ENCODE assay signal across 17 cellular contexts in the genomic region with DNA sequence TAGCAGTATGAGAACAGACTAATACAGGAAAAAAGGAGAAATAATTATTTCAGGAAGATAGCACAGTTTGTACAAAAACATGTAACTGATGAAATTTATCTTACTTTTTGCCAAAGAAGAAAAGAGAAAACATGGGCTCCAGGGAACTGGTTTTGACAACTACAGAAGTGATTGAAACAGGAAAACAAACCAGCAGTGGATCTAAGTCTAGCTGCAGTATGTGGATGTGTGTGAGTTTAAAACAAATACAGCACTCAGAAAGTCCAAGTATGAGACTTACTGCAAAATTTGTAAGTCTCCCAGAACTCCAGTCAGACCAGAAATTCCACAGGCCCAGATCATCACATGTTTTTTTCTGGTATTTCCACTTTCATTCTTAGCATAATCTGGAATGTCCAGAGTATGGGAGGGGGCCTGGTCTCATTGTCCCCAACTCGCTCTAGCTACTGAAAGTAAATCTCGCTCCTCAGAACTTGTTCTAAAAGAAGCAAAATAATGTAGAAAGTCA.
A peak's percentile ranks its signal among the peaks of the same experiment; 100 is the strongest.
DNase-seq lines count a peak whose midpoint lies in the region; ATAC-seq and TF ChIP-seq lines count a peak whose summit lies in the region.
"Had no signal": no experiment of that assay in that cellular context is flagged by ENCODE, and none has a peak within 500 bp of the region (broad histone marks: within the 10 kb centered on the region; RNA-seq: fewer than 3 reads in every experiment).

No MANE protein-coding gene starts in this region.

- peak overlapping the region; percentile 73 for H3K27ac Mint-ChIP-seq in osteocyte (ENCODE audit: unreplicated experiment)
- H3K27ac Mint-ChIP-seq: CD4-positive, alpha-beta memory T cell had no signal

- no peak overlapping the region for H2AFZ ChIP-seq in PC-9

- TF ChIP-seq CTCF in cardiac fibroblast (IDR thresholded peaks at IDR 0.05; ENCODE audit: low read depth, low read length) (no peak), osteocyte (IDR thresholded peaks at IDR 0.05) (no peak), body of pancreas (IDR thresholded peaks at IDR 0.05) (no peak), PC-9 (conservative IDR thresholded peaks at IDR 0.05) (no peak)

- no peaks in the 10 kb centered on the region for H3K79me2 ChIP-seq in PC-9 (ENCODE audit: low read depth)

- H3K4me1 ChIP-seq in body of pancreas (no peaks in the 10 kb centered on the region), PC-9 (replicated peaks; ENCODE audit: insufficient read depth) (no peaks in the 10 kb centered on the region)
- H3K4me1 ChIP-seq: BE2C, SJSA1 had no signal

- no peaks in the 10 kb centered on the region for H3K9me2 ChIP-seq in PC-9 (ENCODE audit: insufficient read depth)

- H3K36me3 Mint-ChIP-seq in osteocyte (ENCODE audit: unreplicated experiment) = peaks cover 6% of the 10 kb centered on the region

- H3K36me3 ChIP-seq in body of pancreas (replicated peaks in 1 of 2; ENCODE audit: insufficient read depth in 1 of 2, low read depth in 2 of 2) (no peaks in the 10 kb centered on the region), PC-9 (ENCODE audit: low read depth) (no peaks in the 10 kb centered on the region)
- H3K36me3 ChIP-seq: BE2C, SJSA1 had no signal

- ATAC-seq in body of pancreas = no peak
- ATAC-seq: GM12878 had no signal

- no peak overlapping the region for H3K4me3 Mint-ChIP-seq in osteocyte (ENCODE audit: unreplicated experiment)
- H3K4me3 Mint-ChIP-seq: CD4-positive, alpha-beta memory T cell had no signal

- peaks cover 3% of the 10 kb centered on the region for H3K9me3 Mint-ChIP-seq in osteocyte (ENCODE audit: unreplicated experiment)

- H3K27me3 ChIP-seq in body of pancreas (no peaks in the 10 kb centered on the region), PC-9 (ENCODE audit: insufficient read depth, low read depth) (no peaks in the 10 kb centered on the region)
- H3K27me3 ChIP-seq: BE2C, SJSA1 had no signal

- in situ Hi-C loops in G401 (cut with HindIII; ENCODE audit: low sequenced_read_pairs) = no loop called here

- peaks cover 13% of the 10 kb centered on the region for H3K4me1 Mint-ChIP-seq in osteocyte (ENCODE audit: unreplicated experiment)
- H3K4me1 Mint-ChIP-seq: CD4-positive, alpha-beta memory T cell had no signal

- CTCF ChIA-PET in PC-9 (lab: Charles Lee) = no interaction called here

- 51 to 64% methylated on average over 2 of the region's 2 CpGs for WGBS in body of pancreas, 2 donors

- H3K9me3 ChIP-seq in body of pancreas = no peaks in the 10 kb centered on the region
- H3K9me3 ChIP-seq in PC-9 (ENCODE audit: insufficient read depth, low read depth) = no peaks in the 10 kb centered on the region
- H3K9me3 ChIP-seq: BE2C, SJSA1 had no signal

- DNase-seq in AG08396 (ENCODE audit: low spot score) (peak; percentile 10), EL (peak; percentile 9), cardiac fibroblast (ENCODE audit: low read depth in 2 of 2) (peak; percentile 19 to 30), osteocyte (ENCODE audit: extremely low spot score, unreplicated experiment) (no peak), body of pancreas (no peak), PC-9 (no peak), G401 (ENCODE audit: low spot score) (no peak), T-helper 2 cell (no peak)
- DNase-seq: BE2C; CD4-positive, alpha-beta memory T cell; KG1; NCI-H146; NCI-H2081; NCI-H748 treated with DMSO at 0.1 percent for 48 hours had no signal

- H4K20me1 ChIP-seq in PC-9 (ENCODE audit: insufficient read depth) = no peaks in the 10 kb centered on the region

- no peak for TF ChIP-seq POLR2A in body of pancreas (IDR thresholded peaks at IDR 0.05)

- H3K4me3 ChIP-seq in cardiac fibroblast (replicated peaks in 1 of 2; ENCODE audit: low read depth in 2 of 2, low read length in 2 of 2) (no peak overlapping the region), body of pancreas (no peak overlapping the region), PC-9 (no peak overlapping the region)
- H3K4me3 ChIP-seq: GM12878, SJSA1 had no signal

- POLR2A ChIA-PET in PC-9 (lab: Charles Lee; ENCODE audit: unreplicated experiment) = no interaction called here

- H3K27ac ChIP-seq in body of pancreas = no peak overlapping the region
- no peak overlapping the region for H3K27ac ChIP-seq in PC-9
- H3K27ac ChIP-seq: RWPE1, SJSA1 had no signal

- no peaks in the 10 kb centered on the region for H3K27me3 Mint-ChIP-seq in osteocyte (ENCODE audit: unreplicated experiment)
- H3K27me3 Mint-ChIP-seq: CD4-positive, alpha-beta memory T cell had no signal

- H3F3A ChIP-seq in PC-9 (ENCODE audit: insufficient read depth, low read depth) = no peaks in the 10 kb centered on the region

- BruUV-seq in PC-9 (replicated peaks; lab: Mats Ljungman, UMichigan) = no TSS peak

- no peak overlapping the region for H3K4me2 ChIP-seq in PC-9

- intact Hi-C loops in body of pancreas (cut with DNase I) (no loop called here), PC-9 (cut with micrococcal nuclease; ENCODE audit: unreplicated experiment) (no loop called here)

Comparison
In these comparisons a context has a peak if more than half of its experiments do, and no peak if none do; other contexts are left out.
1. DNase-seq: peak in AG08396 (single experiment), EL (single experiment) and cardiac fibroblast (2 of 2); none in osteocyte (single experiment), body of pancreas (0 of 4), PC-9 (0 of 2), G401 (single experiment) and T-helper 2 cell (0 of 5).